Comparison of ENCODE assay signal across 8 cellular contexts in genomic region chr14:28785096-28785952, GRCh38. TPM values are rescaled to one million over a fixed set of nuclear protein-coding genes. Genes with fewer than 3 reads are reported as not detected.
DNase-seq lines count a peak whose midpoint lies in the region; ATAC-seq and TF ChIP-seq lines count a peak whose summit lies in the region.

No MANE protein-coding gene starts in this region.

- TF ChIP-seq CTCF in GM12865 (IDR thresholded peaks at IDR 0.05; ENCODE audit: insufficient read depth, low read depth, low read length, missing control alignments) (no peak), esophagus squamous epithelium (IDR thresholded peaks at IDR 0.05) (no peak), psoas muscle (IDR thresholded peaks at IDR 0.05) (no peak)

- ATAC-seq in psoas muscle: peak in 1 of 4 donors; percentile 94

- H3K4me3 ChIP-seq in GM12865 (ENCODE audit: low read depth, low read length) (peak overlapping the region; percentile 26; the same call in 1 of the 2 replicates), esophagus squamous epithelium (peak overlapping the region in 3 of 4 donors; percentile 20 to 59 (median 39)), psoas muscle (peak overlapping the region; percentile 39)

- H3K27ac ChIP-seq in esophagus squamous epithelium (no peak overlapping the region), psoas muscle (no peak overlapping the region)

- H3K4me1 ChIP-seq in esophagus squamous epithelium (peaks cover 7 to 12% (median 7%) of the 10 kb centered on the region in 3 donors), psoas muscle (no peaks in the 10 kb centered on the region)

- H3K27me3 ChIP-seq in esophagus squamous epithelium: peaks cover 5 to 71% (median 10%) of the 10 kb centered on the region in 4 donors
- peaks cover 10 to 67% (median 16%) of the 10 kb centered on the region in 3 donors for H3K27me3 ChIP-seq in psoas muscle (ENCODE audit: insufficient read depth in 3 of 3, low read length in 2 of 3)

- DNase-seq in GM12865 (ENCODE audit: low read depth) (no peak), M059J (ENCODE audit: low read depth) (peak; percentile 90), esophagus squamous epithelium (lab: John Stamatoyannopoulos, UW) (no peak), psoas muscle (peak in 1 of 2 donors; percentile 55), posterior vena cava (ENCODE audit: low spot score) (no peak), erythroblast (lab: John Stamatoyannopoulos, UW) (no peak), NCI-H446 treated with DMSO at 0.1 percent for 48 hours (lab: John Stamatoyannopoulos, UW) (no peak)
- DNase-seq in stimulated activated CD4-positive, alpha-beta T cell treated with anti-CD3 and anti-CD28 coated beads, Interleukin-2, amount 100 ng/mL, for 48 hours: no peak

- WGBS in esophagus squamous epithelium, 2 donors: 15% methylated on average over 22 to 26 of the region's 62 CpGs
- WGBS in psoas muscle, 3 donors: 2 to 4% (median 3%) methylated on average over 48 to 62 of the region's 62 CpGs

- H3K36me3 ChIP-seq in esophagus squamous epithelium (no peaks in the 10 kb centered on the region), psoas muscle (ENCODE audit: insufficient read depth in 1 of 2, low read depth in 1 of 2) (no peaks in the 10 kb centered on the region)

- intact Hi-C loops in esophagus squamous epithelium (cut with DNase I): no loop called here
- intact Hi-C loops in psoas muscle (cut with DNase I): no loop called here
- intact Hi-C loops in posterior vena cava (cut with DNase I): loop anchor here in 1 of 2 donors (5.0 kb wide), 1 partner anchor 703 kb away; no protein-coding TSS in a partner anchor

- no peak for TF ChIP-seq POLR2A in esophagus squamous epithelium (IDR thresholded peaks at IDR 0.05)
- no peak for TF ChIP-seq POLR2A in erythroblast (IDR thresholded peaks at IDR 0.05; ENCODE audit: low read length)

- H3K9me3 ChIP-seq in esophagus squamous epithelium (peaks cover 0 to 11% (median 0%) of the 10 kb centered on the region in 3 donors), psoas muscle (no peaks in the 10 kb centered on the region)

RNA-seq across cellular contexts. Expression of gene FOXG1, which starts 18.7 kb away (rescaled TPM):
- total RNA-seq in M059J (2014; rRNA removed; shearing (Covaris generic)): 10.6 and 16.7 TPM in 2 replicates
- total RNA-seq in esophagus squamous epithelium: under 1 TPM in 1 of 4 donors, not detected in 3; 0.38 TPM
- total RNA-seq in psoas muscle: 1 to 10 TPM in 2 of 4 donors, not detected in 2; 5.4 to 5.5 TPM
- polyA plus RNA-seq in psoas muscle: under 1 TPM in 1 of 3 donors, not detected in 2; under 0.01 TPM
- not detected for total RNA-seq in posterior vena cava
